In the genomic region with DNA sequence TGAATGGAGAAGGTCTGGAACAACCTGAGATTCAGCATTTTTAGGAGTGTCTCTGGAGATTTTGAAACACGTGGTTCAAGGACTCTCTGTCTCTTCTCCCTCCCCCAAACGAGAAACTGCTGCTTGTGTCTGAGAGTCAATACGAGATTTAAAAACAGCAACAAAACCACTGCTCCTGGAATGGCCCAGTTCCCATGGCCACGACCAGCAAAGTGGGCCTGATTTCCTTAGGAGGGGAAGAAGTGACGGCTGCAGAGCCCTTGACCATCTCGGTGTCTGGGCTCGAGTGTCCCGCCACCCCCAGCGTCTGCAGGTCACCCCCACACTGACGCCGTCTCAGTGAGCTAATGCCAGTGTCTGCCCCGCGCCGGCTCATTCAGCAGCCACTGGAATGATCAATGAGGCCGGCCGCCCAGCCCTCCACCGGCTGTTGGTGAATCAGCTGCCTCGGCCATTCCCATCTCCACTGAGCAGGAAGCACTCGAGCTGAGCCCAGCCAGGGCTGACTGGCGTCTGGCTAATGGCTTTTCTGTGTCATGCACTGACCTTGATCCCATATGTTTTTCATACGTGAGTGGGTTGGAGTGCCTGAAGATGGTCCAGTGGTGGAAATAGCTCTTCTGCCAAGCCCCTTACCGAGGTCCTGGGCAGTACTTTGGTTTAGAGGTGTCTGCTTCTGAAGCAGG, we compare ENCODE assay signal across 1 cellular context.
TF ChIP-seq lines count a peak whose summit lies in the region.

No MANE protein-coding gene starts in this region.

TF ChIP-seq in HepG2, 621 proteins besides CTCF, POLR2A, EP300 and RAD21 (continued from another document and continues in another):
- TF ChIP-seq, protein P1, sequence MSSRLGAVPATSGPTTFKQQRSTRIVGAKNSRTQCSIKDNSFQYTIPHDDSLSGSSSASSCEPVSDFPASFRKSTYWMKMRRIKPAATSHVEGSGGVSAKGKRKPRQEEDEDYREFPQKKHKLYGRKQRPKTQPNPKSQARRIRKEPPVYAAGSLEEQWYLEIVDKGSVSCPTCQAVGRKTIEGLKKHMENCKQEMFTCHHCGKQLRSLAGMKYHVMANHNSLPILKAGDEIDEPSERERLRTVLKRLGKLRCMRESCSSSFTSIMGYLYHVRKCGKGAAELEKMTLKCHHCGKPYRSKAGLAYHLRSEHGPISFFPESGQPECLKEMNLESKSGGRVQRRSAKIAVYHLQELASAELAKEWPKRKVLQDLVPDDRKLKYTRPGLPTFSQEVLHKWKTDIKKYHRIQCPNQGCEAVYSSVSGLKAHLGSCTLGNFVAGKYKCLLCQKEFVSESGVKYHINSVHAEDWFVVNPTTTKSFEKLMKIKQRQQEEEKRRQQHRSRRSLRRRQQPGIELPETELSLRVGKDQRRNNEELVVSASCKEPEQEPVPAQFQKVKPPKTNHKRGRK (CRISPR knock-in tag; IDR thresholded peaks at IDR 0.05): no peak
- TF ChIP-seq, protein P2, sequence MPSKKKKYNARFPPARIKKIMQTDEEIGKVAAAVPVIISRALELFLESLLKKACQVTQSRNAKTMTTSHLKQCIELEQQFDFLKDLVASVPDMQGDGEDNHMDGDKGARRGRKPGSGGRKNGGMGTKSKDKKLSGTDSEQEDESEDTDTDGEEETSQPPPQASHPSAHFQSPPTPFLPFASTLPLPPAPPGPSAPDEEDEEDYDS (CRISPR knock-in tag; IDR thresholded peaks at IDR 0.05): peak; percentile 62; the same call in 1 of the 2 replicates
- TF ChIP-seq ZNF773 (CRISPR knock-in tag; IDR thresholded peaks at IDR 0.05; ENCODE audit: borderline replicate concordance): no peak
- no peak for TF ChIP-seq ZNF431 (CRISPR knock-in tag; IDR thresholded peaks at IDR 0.05; ENCODE audit: borderline replicate concordance, low read depth)
- TF ChIP-seq, protein P3, sequence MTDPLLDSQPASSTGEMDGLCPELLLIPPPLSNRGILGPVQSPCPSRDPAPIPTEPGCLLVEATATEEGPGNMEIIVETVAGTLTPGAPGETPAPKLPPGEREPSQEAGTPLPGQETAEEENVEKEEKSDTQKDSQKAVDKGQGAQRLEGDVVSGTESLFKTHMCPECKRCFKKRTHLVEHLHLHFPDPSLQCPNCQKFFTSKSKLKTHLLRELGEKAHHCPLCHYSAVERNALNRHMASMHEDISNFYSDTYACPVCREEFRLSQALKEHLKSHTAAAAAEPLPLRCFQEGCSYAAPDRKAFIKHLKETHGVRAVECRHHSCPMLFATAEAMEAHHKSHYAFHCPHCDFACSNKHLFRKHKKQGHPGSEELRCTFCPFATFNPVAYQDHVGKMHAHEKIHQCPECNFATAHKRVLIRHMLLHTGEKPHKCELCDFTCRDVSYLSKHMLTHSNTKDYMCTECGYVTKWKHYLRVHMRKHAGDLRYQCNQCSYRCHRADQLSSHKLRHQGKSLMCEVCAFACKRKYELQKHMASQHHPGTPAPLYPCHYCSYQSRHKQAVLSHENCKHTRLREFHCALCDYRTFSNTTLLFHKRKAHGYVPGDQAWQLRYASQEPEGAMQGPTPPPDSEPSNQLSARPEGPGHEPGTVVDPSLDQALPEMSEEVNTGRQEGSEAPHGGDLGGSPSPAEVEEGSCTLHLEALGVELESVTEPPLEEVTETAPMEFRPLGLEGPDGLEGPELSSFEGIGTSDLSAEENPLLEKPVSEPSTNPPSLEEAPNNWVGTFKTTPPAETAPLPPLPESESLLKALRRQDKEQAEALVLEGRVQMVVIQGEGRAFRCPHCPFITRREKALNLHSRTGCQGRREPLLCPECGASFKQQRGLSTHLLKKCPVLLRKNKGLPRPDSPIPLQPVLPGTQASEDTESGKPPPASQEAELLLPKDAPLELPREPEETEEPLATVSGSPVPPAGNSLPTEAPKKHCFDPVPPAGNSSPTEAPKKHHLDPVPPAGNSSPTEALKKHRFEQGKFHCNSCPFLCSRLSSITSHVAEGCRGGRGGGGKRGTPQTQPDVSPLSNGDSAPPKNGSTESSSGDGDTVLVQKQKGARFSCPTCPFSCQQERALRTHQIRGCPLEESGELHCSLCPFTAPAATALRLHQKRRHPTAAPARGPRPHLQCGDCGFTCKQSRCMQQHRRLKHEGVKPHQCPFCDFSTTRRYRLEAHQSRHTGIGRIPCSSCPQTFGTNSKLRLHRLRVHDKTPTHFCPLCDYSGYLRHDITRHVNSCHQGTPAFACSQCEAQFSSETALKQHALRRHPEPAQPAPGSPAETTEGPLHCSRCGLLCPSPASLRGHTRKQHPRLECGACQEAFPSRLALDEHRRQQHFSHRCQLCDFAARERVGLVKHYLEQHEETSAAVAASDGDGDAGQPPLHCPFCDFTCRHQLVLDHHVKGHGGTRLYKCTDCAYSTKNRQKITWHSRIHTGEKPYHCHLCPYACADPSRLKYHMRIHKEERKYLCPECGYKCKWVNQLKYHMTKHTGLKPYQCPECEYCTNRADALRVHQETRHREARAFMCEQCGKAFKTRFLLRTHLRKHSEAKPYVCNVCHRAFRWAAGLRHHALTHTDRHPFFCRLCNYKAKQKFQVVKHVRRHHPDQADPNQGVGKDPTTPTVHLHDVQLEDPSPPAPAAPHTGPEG (CRISPR knock-in tag; IDR thresholded peaks at IDR 0.05): peak; percentile 36; the same call in 1 of the 2 replicates
- no peak for TF ChIP-seq SMARCC2 (IDR thresholded peaks at IDR 0.05)
- no peak for TF ChIP-seq MZF1 (CRISPR knock-in tag; IDR thresholded peaks at IDR 0.05; ENCODE audit: borderline replicate concordance)
- TF ChIP-seq SP5 (CRISPR knock-in tag; IDR thresholded peaks at IDR 0.05; ENCODE audit: borderline replicate concordance, low read depth): 0 out of 2 replicates have a peak, but pooled peaks have one; percentile 27
- no peak for TF ChIP-seq PLRG1 (conservative IDR thresholded peaks at IDR 0.05)
- no peak for TF ChIP-seq ZNF713 (CRISPR knock-in tag; IDR thresholded peaks at IDR 0.05)
- TF ChIP-seq TOPORS (CRISPR knock-in tag; IDR thresholded peaks at IDR 0.05): 0 out of 2 replicates have a peak, but pooled peaks have one; percentile 19
- TF ChIP-seq, protein P4, sequence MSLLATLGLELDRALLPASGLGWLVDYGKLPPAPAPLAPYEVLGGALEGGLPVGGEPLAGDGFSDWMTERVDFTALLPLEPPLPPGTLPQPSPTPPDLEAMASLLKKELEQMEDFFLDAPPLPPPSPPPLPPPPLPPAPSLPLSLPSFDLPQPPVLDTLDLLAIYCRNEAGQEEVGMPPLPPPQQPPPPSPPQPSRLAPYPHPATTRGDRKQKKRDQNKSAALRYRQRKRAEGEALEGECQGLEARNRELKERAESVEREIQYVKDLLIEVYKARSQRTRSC (CRISPR knock-in tag; IDR thresholded peaks at IDR 0.05; ENCODE audit: low read depth): no peak
- 0 out of 2 replicates have a peak, but pooled peaks have one; percentile 29 for TF ChIP-seq ZNF256 (CRISPR knock-in tag; conservative IDR thresholded peaks at IDR 0.05)
- TF ChIP-seq, protein P5, sequence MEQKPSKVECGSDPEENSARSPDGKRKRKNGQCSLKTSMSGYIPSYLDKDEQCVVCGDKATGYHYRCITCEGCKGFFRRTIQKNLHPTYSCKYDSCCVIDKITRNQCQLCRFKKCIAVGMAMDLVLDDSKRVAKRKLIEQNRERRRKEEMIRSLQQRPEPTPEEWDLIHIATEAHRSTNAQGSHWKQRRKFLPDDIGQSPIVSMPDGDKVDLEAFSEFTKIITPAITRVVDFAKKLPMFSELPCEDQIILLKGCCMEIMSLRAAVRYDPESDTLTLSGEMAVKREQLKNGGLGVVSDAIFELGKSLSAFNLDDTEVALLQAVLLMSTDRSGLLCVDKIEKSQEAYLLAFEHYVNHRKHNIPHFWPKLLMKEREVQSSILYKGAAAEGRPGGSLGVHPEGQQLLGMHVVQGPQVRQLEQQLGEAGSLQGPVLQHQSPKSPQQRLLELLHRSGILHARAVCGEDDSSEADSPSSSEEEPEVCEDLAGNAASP (CRISPR knock-in tag; IDR thresholded peaks at IDR 0.05; ENCODE audit: borderline replicate concordance): no peak
- 0 out of 2 replicates have a peak, but pooled peaks have one; percentile 12 for TF ChIP-seq HHEX (CRISPR knock-in tag; IDR thresholded peaks at IDR 0.05)
- TF ChIP-seq SALL1 (CRISPR knock-in tag; IDR thresholded peaks at IDR 0.05): peak; percentile 88
- TF ChIP-seq HDAC6 (IDR thresholded peaks at IDR 0.05; ENCODE audit: low read depth, low read length): no peak
- TF ChIP-seq, protein P6, sequence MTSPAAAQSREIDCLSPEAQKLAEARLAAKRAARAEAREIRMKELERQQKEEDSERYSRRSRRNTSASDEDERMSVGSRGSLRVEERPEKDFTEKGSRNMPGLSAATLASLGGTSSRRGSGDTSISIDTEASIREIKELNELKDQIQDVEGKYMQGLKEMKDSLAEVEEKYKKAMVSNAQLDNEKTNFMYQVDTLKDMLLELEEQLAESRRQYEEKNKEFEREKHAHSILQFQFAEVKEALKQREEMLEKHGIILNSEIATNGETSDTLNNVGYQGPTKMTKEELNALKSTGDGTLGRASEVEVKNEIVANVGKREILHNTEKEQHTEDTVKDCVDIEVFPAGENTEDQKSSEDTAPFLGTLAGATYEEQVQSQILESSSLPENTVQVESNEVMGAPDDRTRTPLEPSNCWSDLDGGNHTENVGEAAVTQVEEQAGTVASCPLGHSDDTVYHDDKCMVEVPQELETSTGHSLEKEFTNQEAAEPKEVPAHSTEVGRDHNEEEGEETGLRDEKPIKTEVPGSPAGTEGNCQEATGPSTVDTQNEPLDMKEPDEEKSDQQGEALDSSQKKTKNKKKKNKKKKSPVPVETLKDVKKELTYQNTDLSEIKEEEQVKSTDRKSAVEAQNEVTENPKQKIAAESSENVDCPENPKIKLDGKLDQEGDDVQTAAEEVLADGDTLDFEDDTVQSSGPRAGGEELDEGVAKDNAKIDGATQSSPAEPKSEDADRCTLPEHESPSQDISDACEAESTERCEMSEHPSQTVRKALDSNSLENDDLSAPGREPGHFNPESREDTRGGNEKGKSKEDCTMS (CRISPR knock-in tag; conservative IDR thresholded peaks at IDR 0.05): no peak
- TF ChIP-seq, protein P7, sequence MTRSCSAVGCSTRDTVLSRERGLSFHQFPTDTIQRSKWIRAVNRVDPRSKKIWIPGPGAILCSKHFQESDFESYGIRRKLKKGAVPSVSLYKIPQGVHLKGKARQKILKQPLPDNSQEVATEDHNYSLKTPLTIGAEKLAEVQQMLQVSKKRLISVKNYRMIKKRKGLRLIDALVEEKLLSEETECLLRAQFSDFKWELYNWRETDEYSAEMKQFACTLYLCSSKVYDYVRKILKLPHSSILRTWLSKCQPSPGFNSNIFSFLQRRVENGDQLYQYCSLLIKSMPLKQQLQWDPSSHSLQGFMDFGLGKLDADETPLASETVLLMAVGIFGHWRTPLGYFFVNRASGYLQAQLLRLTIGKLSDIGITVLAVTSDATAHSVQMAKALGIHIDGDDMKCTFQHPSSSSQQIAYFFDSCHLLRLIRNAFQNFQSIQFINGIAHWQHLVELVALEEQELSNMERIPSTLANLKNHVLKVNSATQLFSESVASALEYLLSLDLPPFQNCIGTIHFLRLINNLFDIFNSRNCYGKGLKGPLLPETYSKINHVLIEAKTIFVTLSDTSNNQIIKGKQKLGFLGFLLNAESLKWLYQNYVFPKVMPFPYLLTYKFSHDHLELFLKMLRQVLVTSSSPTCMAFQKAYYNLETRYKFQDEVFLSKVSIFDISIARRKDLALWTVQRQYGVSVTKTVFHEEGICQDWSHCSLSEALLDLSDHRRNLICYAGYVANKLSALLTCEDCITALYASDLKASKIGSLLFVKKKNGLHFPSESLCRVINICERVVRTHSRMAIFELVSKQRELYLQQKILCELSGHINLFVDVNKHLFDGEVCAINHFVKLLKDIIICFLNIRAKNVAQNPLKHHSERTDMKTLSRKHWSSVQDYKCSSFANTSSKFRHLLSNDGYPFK (CRISPR knock-in tag; IDR thresholded peaks at IDR 0.05; ENCODE audit: borderline replicate concordance): no peak
- no peak for TF ChIP-seq ZNF577 (CRISPR knock-in tag; IDR thresholded peaks at IDR 0.05; ENCODE audit: borderline replicate concordance, low read depth)
- no peak for TF ChIP-seq REXO4 (CRISPR knock-in tag; IDR thresholded peaks at IDR 0.05; ENCODE audit: borderline replicate concordance)
- TF ChIP-seq, protein P8, sequence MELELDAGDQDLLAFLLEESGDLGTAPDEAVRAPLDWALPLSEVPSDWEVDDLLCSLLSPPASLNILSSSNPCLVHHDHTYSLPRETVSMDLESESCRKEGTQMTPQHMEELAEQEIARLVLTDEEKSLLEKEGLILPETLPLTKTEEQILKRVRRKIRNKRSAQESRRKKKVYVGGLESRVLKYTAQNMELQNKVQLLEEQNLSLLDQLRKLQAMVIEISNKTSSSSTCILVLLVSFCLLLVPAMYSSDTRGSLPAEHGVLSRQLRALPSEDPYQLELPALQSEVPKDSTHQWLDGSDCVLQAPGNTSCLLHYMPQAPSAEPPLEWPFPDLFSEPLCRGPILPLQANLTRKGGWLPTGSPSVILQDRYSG (CRISPR knock-in tag; IDR thresholded peaks at IDR 0.05): no peak
- peak; percentile 74; the same call in 1 of the 2 replicates for TF ChIP-seq HDAC1 (CRISPR knock-in tag; IDR thresholded peaks at IDR 0.05)
- 0 out of 2 replicates have a peak, but pooled peaks have one; percentile 35 for TF ChIP-seq MXD4 (CRISPR knock-in tag; IDR thresholded peaks at IDR 0.05)
- no peak for TF ChIP-seq ZNF224 (CRISPR knock-in tag; IDR thresholded peaks at IDR 0.05)
- no peak for TF ChIP-seq HOXA9 (CRISPR knock-in tag; IDR thresholded peaks at IDR 0.05; ENCODE audit: borderline replicate concordance)
- no peak for TF ChIP-seq RORA (CRISPR knock-in tag; IDR thresholded peaks at IDR 0.05)
- TF ChIP-seq ATF7 (IDR thresholded peaks at IDR 0.05): no peak
- no peak for TF ChIP-seq ATF7 (CRISPR knock-in tag; IDR thresholded peaks at IDR 0.05)
- no peak for TF ChIP-seq CHD2 (IDR thresholded peaks at IDR 0.05; ENCODE audit: low read depth, low read length)
- no peak for TF ChIP-seq ZNF225 (CRISPR knock-in tag; IDR thresholded peaks at IDR 0.05)
- TF ChIP-seq FOXO1 (CRISPR knock-in tag; IDR thresholded peaks at IDR 0.05): peak; percentile 74
- no peak for TF ChIP-seq ZZZ3 (CRISPR knock-in tag; IDR thresholded peaks at IDR 0.05; ENCODE audit: borderline replicate concordance)
- TF ChIP-seq, protein P9, sequence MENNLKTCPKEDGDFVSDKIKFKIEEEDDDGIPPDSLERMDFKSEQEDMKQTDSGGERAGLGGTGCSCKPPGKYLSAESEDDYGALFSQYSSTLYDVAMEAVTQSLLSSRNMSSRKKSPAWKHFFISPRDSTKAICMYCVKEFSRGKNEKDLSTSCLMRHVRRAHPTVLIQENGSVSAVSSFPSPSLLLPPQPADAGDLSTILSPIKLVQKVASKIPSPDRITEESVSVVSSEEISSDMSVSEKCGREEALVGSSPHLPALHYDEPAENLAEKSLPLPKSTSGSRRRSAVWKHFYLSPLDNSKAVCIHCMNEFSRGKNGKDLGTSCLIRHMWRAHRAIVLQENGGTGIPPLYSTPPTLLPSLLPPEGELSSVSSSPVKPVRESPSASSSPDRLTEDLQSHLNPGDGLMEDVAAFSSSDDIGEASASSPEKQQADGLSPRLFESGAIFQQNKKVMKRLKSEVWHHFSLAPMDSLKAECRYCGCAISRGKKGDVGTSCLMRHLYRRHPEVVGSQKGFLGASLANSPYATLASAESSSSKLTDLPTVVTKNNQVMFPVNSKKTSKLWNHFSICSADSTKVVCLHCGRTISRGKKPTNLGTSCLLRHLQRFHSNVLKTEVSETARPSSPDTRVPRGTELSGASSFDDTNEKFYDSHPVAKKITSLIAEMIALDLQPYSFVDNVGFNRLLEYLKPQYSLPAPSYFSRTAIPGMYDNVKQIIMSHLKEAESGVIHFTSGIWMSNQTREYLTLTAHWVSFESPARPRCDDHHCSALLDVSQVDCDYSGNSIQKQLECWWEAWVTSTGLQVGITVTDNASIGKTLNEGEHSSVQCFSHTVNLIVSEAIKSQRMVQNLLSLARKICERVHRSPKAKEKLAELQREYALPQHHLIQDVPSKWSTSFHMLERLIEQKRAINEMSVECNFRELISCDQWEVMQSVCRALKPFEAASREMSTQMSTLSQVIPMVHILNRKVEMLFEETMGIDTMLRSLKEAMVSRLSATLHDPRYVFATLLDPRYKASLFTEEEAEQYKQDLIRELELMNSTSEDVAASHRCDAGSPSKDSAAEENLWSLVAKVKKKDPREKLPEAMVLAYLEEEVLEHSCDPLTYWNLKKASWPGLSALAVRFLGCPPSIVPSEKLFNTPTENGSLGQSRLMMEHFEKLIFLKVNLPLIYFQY (CRISPR knock-in tag; IDR thresholded peaks at IDR 0.05; ENCODE audit: borderline replicate concordance): peak; percentile 72; the same call in 1 of the 2 replicates
